20 cellular contexts compared by ENCODE assay signal in genomic region chr3:58015524-58015915, GRCh38. TPM values are rescaled to one million over a fixed set of nuclear protein-coding genes. Genes with fewer than 3 reads are reported as not detected.
DNase-seq lines count a peak whose midpoint lies in the region; ATAC-seq, FAIRE-seq and TF ChIP-seq lines count a peak whose summit lies in the region.
"Had no signal": no experiment of that assay in that cellular context is flagged by ENCODE, and none has a peak within 500 bp of the region (broad histone marks: within the 10 kb centered on the region; RNA-seq: fewer than 3 reads in every experiment).

No MANE protein-coding gene starts in this region.

- H3K36me3 Mint-ChIP-seq in HFFc6 (ENCODE audit: low read depth) = 0 out of 2 replicates have a peak, but pooled peaks cover 9% of the 10 kb centered on the region
- H3K36me3 Mint-ChIP-seq in astrocyte (ENCODE audit: low read depth, unreplicated experiment) = peaks cover 5% of the 10 kb centered on the region
- peaks cover 32% of the 10 kb centered on the region for H3K36me3 Mint-ChIP-seq in Calu3 (ENCODE audit: insufficient read depth, unreplicated experiment)
- H3K36me3 Mint-ChIP-seq in natural killer cell = no peaks in the 10 kb centered on the region

- peaks cover 38% of the 10 kb centered on the region for H3K4me1 ChIP-seq in astrocyte (ENCODE audit: insufficient read depth, low read length)
- peaks cover 75% of the 10 kb centered on the region for H3K4me1 ChIP-seq in muscle layer of colon (ENCODE audit: insufficient read depth, low read length)
- H3K4me1 ChIP-seq in thyroid gland = peaks cover 76 to 85% of the 10 kb centered on the region in 2 donors

- no TSS peak for BruUV-seq in Calu3 (replicated peaks; lab: Mats Ljungman, UMichigan)

- no peak overlapping the region for H3K27ac ChIP-seq in astrocyte (ENCODE audit: low read depth, low read length)
- H3K27ac ChIP-seq in muscle layer of colon (ENCODE audit: low read depth, low read length) = peak overlapping the region; percentile 21
- H3K27ac ChIP-seq in thyroid gland = peak overlapping the region; percentile 12 to 97 (median 81)

- no peaks in the 10 kb centered on the region for H3K36me3 ChIP-seq in astrocyte (ENCODE audit: insufficient read depth, low read length)
- peaks cover 5% of the 10 kb centered on the region for H3K36me3 ChIP-seq in muscle layer of colon (ENCODE audit: insufficient read depth, low read length)
- no peaks in the 10 kb centered on the region for H3K36me3 ChIP-seq in thyroid gland

- FAIRE-seq in astrocyte (lab: Jason Lieb, UNC) = no peak
- FAIRE-seq: D721Med, endometrium, G401.6 had no signal

- H3K9me3 ChIP-seq in astrocyte (ENCODE audit: insufficient read depth, low read depth, low read length) (no peaks in the 10 kb centered on the region), muscle layer of colon (ENCODE audit: low read length) (no peaks in the 10 kb centered on the region), thyroid gland (no peaks in the 10 kb centered on the region)

- no peak overlapping the region for H3K4me2 ChIP-seq in astrocyte (ENCODE audit: low read length)

- H3K27me3 Mint-ChIP-seq in HFFc6 (ENCODE audit: insufficient read depth) (no peaks in the 10 kb centered on the region), astrocyte (ENCODE audit: low read depth, unreplicated experiment) (no peaks in the 10 kb centered on the region), Calu3 (ENCODE audit: unreplicated experiment) (no peaks in the 10 kb centered on the region), natural killer cell (ENCODE audit: low read depth in 2 of 2) (no peaks in the 10 kb centered on the region)

- peaks cover 99% of the 10 kb centered on the region for H3K79me2 ChIP-seq in astrocyte (ENCODE audit: insufficient read depth, low read length)

- intact Hi-C loops in thyroid gland (cut with DNase I) (loop anchor here (10.0 kb wide), 1 partner anchor 99 kb away; no protein-coding TSS in a partner anchor), Calu3 (cut with micrococcal nuclease; ENCODE audit: unreplicated experiment) (no loop called here), natural killer cell (cut with micrococcal nuclease) (no loop called here)

- ATAC-seq in natural killer cell (no peak), GM18517 (IDR thresholded peaks at IDR 0.05; ENCODE audit: unreplicated experiment) (no peak)
- ATAC-seq: PC-3, sciatic nerve had no signal

- no peak overlapping the region for H2AFZ ChIP-seq in astrocyte (ENCODE audit: low read depth, low read length)

- H3K9me3 Mint-ChIP-seq in HFFc6 (no peaks in the 10 kb centered on the region), astrocyte (ENCODE audit: unreplicated experiment) (no peaks in the 10 kb centered on the region), Calu3 (ENCODE audit: low read depth, unreplicated experiment) (no peaks in the 10 kb centered on the region), natural killer cell (no peaks in the 10 kb centered on the region)

- no peak for TF ChIP-seq POLR2A in thyroid gland (IDR thresholded peaks at IDR 0.05)

- H3K4me3 Mint-ChIP-seq in HFFc6 (0 out of 2 replicates have a peak overlapping the region, but pooled peaks have one; percentile 74), astrocyte (ENCODE audit: unreplicated experiment) (peak overlapping the region; percentile 2), Calu3 (ENCODE audit: low read depth, unreplicated experiment) (no peak overlapping the region), natural killer cell (no peak overlapping the region)

- H3K4me3 ChIP-seq in astrocyte (ENCODE audit: insufficient read depth, low read depth, low read length) = no peak overlapping the region
- H3K4me3 ChIP-seq in muscle layer of colon (ENCODE audit: low read depth in 1 of 2, low read length in 2 of 2) = no peak overlapping the region
- no peak overlapping the region for H3K4me3 ChIP-seq in thyroid gland (replicated peaks in 1 of 3)

- DNase-seq in HFFc6 (no peak), astrocyte (ENCODE audit: low read depth) (no peak), thyroid gland (no peak), Calu3 (no peak), natural killer cell (no peak)
- DNase-seq: activated CD4-positive, alpha-beta T cell treated with anti-CD3 and anti-CD28 coated beads for 48 hours; activated naive CD4-positive, alpha-beta T cell treated with Interleukin-2 at 50 U/mL for 16 hours; hypothalamus; KG1; kidney glomerular epithelial cell; NCI-H1092 treated with DMSO at 0.1 percent for 48 hours; PC-3; stimulated activated naive CD4-positive, alpha-beta T cell treated with Interleukin-2 at 50 U/mL for 16 hours; T1000 had no signal

- H3K4me1 Mint-ChIP-seq in HFFc6 (ENCODE audit: low read depth) (peaks cover 88% of the 10 kb centered on the region), astrocyte (ENCODE audit: low read depth, unreplicated experiment) (peaks cover 63% of the 10 kb centered on the region), Calu3 (ENCODE audit: low read depth, unreplicated experiment) (peaks cover 81% of the 10 kb centered on the region), natural killer cell (peaks cover 15% of the 10 kb centered on the region in 2 donors)

- WGBS in thyroid gland, 2 donors = 94 to 96% methylated on average over 3 of the region's 3 CpGs

- CTCF ChIA-PET in Calu3 (lab: Charles Lee) = no interaction called here

- H3K27ac Mint-ChIP-seq in HFFc6 (peak overlapping the region; percentile 94), astrocyte (ENCODE audit: unreplicated experiment) (peak overlapping the region; percentile 34), Calu3 (ENCODE audit: unreplicated experiment) (no peak overlapping the region), natural killer cell (no peak overlapping the region)

- peaks cover 93% of the 10 kb centered on the region for H4K20me1 ChIP-seq in astrocyte (ENCODE audit: insufficient read depth, low read length)

- no peaks in the 10 kb centered on the region for H3K27me3 ChIP-seq in astrocyte (ENCODE audit: insufficient read depth, low read length)
- no peaks in the 10 kb centered on the region for H3K27me3 ChIP-seq in muscle layer of colon (ENCODE audit: control insufficient read depth in 1 of 2, insufficient read depth in 2 of 2, low read length in 2 of 2)
- H3K27me3 ChIP-seq in thyroid gland = no peaks in the 10 kb centered on the region

- H3K9ac ChIP-seq in astrocyte (ENCODE audit: low read length) (no peak overlapping the region), muscle layer of colon (ENCODE audit: low read length) (peak overlapping the region; percentile 6)

- TF ChIP-seq CTCF in HFFc6 (IDR thresholded peaks at IDR 0.05) = no peak
- TF ChIP-seq CTCF in astrocyte (IDR thresholded peaks at IDR 0.05; ENCODE audit: insufficient read depth, low read depth, low read length) = no peak
- TF ChIP-seq CTCF in thyroid gland (IDR thresholded peaks at IDR 0.05) = no peak
- TF ChIP-seq CTCF in Calu3 (IDR thresholded peaks at IDR 0.05; ENCODE audit: unreplicated experiment) = no peak
- no peak for TF ChIP-seq CTCF in natural killer cell (IDR thresholded peaks at IDR 0.05)

RNA-seq across cellular contexts. Expression of gene FLNB, which starts 7.3 kb away (rescaled TPM):
- 100 to 1,000 TPM in 3 of 6 experiments, 10 to 100 TPM in 3; 93.8 to 117 (median 98.7) TPM for total RNA-seq in HFFc6 (2021; fragmentation: NEBNext Ultra II Directional; extraction: Animal tissue kit (Norgen Biotek cat#: 25700))
- total RNA-seq in astrocyte (434 and 521 TPM in 2 replicates), thyroid gland (100 to 1,000 TPM; 164 to 258 (median 242) TPM), Calu3 (2022) (136 and 147 TPM in 2 replicates), natural killer cell (10 to 100 TPM; 24.6 to 30.8 (median 26.6) TPM)

Comparison
In these comparisons a context has a peak if more than half of its experiments do, and no peak if none do; other contexts are left out.
1. H3K27ac Mint-ChIP-seq: peak in HFFc6 (single experiment) and astrocyte (single experiment); none in Calu3 (single experiment) and natural killer cell (0 of 2).
2. H3K4me3 Mint-ChIP-seq: peak in HFFc6 (single experiment) and astrocyte (single experiment); none in Calu3 (single experiment) and natural killer cell (single experiment).